Comparison of ENCODE assay signal across 8 cellular contexts in the genomic region with DNA sequence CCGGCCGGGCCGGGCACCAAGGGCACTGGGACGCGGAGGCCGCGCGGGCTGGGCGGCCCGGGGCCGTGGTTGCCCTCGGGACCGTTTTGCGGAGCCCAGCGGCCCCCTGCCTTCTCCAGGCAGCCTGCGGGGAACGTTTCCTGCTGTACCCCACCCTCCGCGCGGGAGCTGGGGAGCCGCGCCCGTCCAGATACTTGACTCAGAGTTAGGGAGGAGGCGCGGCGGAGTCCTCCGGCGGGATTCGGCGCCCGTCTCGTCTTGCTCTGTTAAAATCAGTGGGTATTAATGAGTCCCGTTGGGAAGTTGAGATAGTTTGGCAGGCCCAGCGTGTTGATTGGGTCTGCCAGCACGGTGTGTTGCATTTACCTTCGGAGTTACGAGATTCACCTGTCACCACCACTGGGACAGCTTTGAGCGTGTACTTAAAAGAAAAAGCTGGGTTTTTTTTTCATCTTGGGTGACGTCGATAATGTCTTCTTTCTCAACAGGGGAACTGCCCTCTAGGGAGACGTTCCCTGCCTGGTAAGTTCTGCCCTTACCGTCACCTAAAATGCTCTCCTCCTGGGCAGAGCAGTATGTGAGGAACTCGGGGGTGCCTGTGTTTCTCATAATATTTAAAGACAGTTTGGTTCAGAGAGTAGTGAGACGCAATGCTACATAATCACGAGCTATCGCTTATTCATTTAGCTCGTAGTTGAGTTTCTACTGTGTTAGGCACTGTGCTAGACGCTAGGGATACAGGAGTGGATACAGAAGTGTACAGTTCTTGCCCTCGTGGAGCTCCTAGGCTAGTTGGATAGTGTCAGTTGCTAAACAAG. TPM values are rescaled to one million over a fixed set of nuclear protein-coding genes. Genes with fewer than 3 reads are reported as not detected.
DNase-seq lines count a peak whose midpoint lies in the region; ATAC-seq and TF ChIP-seq lines count a peak whose summit lies in the region.

No MANE protein-coding gene starts in this region.

- peaks cover 47% of the 10 kb centered on the region for H3K4me1 ChIP-seq in mammary epithelial cell (ENCODE audit: insufficient read depth, low read length)

- no peaks in the 10 kb centered on the region for H4K20me1 ChIP-seq in mammary epithelial cell (ENCODE audit: insufficient read depth, low read length)

- H3K36me3 ChIP-seq in mammary epithelial cell (ENCODE audit: insufficient read depth, low read length) = peaks cover 2% of the 10 kb centered on the region

- peak; percentile 65 for DNase-seq in CD1c-positive myeloid dendritic cell (ENCODE audit: extremely low spot score)
- peak; percentile 39 for DNase-seq in T-helper 22 cell (ENCODE audit: low read depth)
- peak; percentile 66 for DNase-seq in mammary epithelial cell
- peak; percentile 49 to 76 for DNase-seq in left colon
- DNase-seq in stimulated activated CD4-positive, alpha-beta T cell treated with anti-CD3 and anti-CD28 coated beads, Interleukin-4, amount 100 ng/mL, for 1 hour = peak; percentile 57
- no peak for DNase-seq in cortex of kidney (lab: John Stamatoyannopoulos, UW)

- peak; percentile 38 for ATAC-seq in GM19397 (IDR thresholded peaks at IDR 0.05; ENCODE audit: unreplicated experiment)
- peak; percentile 13 for ATAC-seq in HG03469 (IDR thresholded peaks at IDR 0.05; ENCODE audit: unreplicated experiment)
- peak; percentile 68 for ATAC-seq in left colon

- CTCF ChIA-PET in mammary epithelial cell (lab: Charles Lee; ENCODE audit: low non-redundant PET) = interaction anchor here (0.6 to 2.2 kb wide), 2 partner anchors 21 to 409 kb away, joined by 5 to 11 read pairs; no protein-coding TSS in a partner anchor

- under 1% methylated on average over 19 of the region's 49 CpGs for WGBS in mammary epithelial cell (ENCODE audit: low coverage, missing lambda C conversion rate)

- H3K79me2 ChIP-seq in mammary epithelial cell (ENCODE audit: insufficient read depth, low read length) = peaks cover 60% of the 10 kb centered on the region

- peak overlapping the region; percentile 100 for H2AFZ ChIP-seq in mammary epithelial cell (ENCODE audit: low read depth, low read length)

- in situ Hi-C loops in mammary epithelial cell (cut with MboI; ENCODE audit: low sequenced_read_pairs in 2 of 2) = no loop called here

- dilution Hi-C loops in mammary epithelial cell (cut with HindIII; ENCODE audit: low sequenced_read_pairs) = no loop called here

- H3K9ac ChIP-seq in mammary epithelial cell (ENCODE audit: insufficient read depth, low read length) = peak overlapping the region; percentile 91

- peak overlapping the region; percentile 90 to 99 (median 94) for H3K4me3 ChIP-seq in mammary epithelial cell (replicated peaks in 1 of 3; ENCODE audit: insufficient read depth in 1 of 3, low read depth in 2 of 3, low read length in 3 of 3)

- no peaks in the 10 kb centered on the region for H3K27me3 ChIP-seq in mammary epithelial cell (ENCODE audit: insufficient read depth, low read length)

- TF ChIP-seq CTCF in mammary epithelial cell (conservative IDR thresholded peaks at IDR 0.05 in 1 of 2, IDR thresholded peaks at IDR 0.05 in 1 of 2; ENCODE audit: extremely low read depth in 1 of 2, insufficient read depth in 1 of 2, low read depth in 1 of 2, low read length in 2 of 2) = no peak

- intact Hi-C loops in mammary epithelial cell (cut with micrococcal nuclease) (no loop called here), left colon (cut with DNase I, micrococcal nuclease) (no loop called here)

- no peaks in the 10 kb centered on the region for H3K9me3 ChIP-seq in mammary epithelial cell (replicated peaks; ENCODE audit: insufficient read depth, low read length)

- peak overlapping the region; percentile 92 for H3K27ac ChIP-seq in mammary epithelial cell (ENCODE audit: insufficient read depth, low read depth, low read length)

- BruUV-seq in mammary epithelial cell (replicated peaks; lab: Mats Ljungman, UMichigan) = TSS peak; percentile 43

- peak overlapping the region; percentile 100 for H3K4me2 ChIP-seq in mammary epithelial cell (ENCODE audit: insufficient read depth, low read depth, low read length)

RNA-seq across cellular contexts. Expression of a gene that starts 0.6 kb away (rescaled TPM):
- 100 to 1,000 TPM in 1 of 2 donors, 10 to 100 TPM in 1; 63.3 to 145 TPM for total RNA-seq in mammary epithelial cell
- 151 TPM for polyA plus RNA-seq in mammary epithelial cell
- polyA minus RNA-seq in mammary epithelial cell = 162 TPM
- total RNA-seq in left colon = 100 to 1,000 TPM; 139 to 142 TPM

RNA-seq across cellular contexts. Expression of a gene that starts 6.4 kb away (rescaled TPM):
- not detected for total RNA-seq in mammary epithelial cell
- polyA plus RNA-seq in mammary epithelial cell = not detected
- polyA minus RNA-seq in mammary epithelial cell = not detected
- total RNA-seq in left colon = not detected

RNA-seq across cellular contexts. Expression of a gene that starts 40.7 kb away (rescaled TPM):
- 1 to 10 TPM in 1 of 2 donors, under 1 TPM in 1; 0.17 to 1.6 TPM for total RNA-seq in mammary epithelial cell
- 0.51 TPM for polyA plus RNA-seq in mammary epithelial cell
- not detected for polyA minus RNA-seq in mammary epithelial cell
- total RNA-seq in left colon = 10 to 100 TPM in 1 of 2 donors, 1 to 10 TPM in 1; 9.7 to 13.3 TPM

Comparison
In these comparisons a context has a peak if more than half of its experiments do, and no peak if none do; other contexts are left out.
1. ATAC-seq: peak in every context shown above with its lines; median percentile 68 in left colon; 38 in GM19397; 13 in HG03469.
2. RNA of a gene that starts 40.7 kb away (total RNA-seq): 9.7 to 13.3 TPM in left colon; 0.17 to 1.6 TPM in mammary epithelial cell; every median in the first group is over 4 times any median in the second.